ENCODE assay signal across 1 cellular context in the genomic region with DNA sequence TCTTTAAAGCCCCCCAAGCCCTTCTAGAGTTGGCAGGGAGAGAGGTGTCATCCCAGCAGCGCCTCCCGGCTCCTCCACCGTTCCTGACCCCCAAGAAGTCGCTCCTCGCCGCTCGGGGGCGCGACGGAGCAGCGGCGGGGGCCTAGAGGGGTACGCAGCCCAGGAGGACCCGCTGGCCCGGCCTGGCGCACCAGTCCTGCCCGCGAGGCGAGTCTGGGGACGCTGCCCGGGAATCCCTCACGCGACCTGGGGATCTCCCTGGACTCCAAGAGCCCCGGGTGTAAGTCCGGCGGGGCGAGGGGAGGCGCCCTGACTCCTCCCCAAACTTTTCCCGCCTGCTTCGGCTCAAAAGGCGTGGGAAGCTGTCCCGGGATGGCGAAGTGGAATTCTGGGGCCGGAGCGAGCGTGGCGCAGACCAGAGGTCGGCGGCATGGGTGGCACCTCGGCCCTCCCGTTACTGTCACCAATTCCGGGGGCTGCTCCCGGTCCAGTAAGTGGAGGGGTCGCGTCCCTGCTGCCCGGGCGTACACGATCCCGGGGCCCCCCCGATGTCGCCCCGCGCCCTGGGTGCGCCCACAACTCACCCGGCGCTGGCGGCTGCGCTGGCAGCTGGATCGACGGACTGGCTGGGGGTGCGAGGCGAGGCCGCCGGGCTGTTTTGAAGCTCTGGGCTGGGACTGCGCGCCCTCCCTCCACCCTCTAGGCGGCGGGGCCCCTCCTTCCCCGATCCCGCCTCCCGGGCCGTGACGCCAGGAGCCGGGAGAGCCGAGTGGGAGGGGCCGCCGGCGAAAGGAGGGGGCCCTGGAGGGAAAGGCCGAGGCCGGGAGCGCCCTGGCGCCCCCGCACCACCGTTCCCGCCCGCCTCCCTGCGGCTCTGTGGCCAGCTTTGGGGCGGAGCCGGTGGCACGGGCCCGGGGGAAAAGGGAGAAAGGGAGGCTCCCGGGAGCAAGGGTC.
TF ChIP-seq lines count a peak whose summit lies in the region.

A gene with protein sequence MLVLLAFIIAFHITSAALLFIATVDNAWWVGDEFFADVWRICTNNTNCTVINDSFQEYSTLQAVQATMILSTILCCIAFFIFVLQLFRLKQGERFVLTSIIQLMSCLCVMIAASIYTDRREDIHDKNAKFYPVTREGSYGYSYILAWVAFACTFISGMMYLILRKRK (minus strand): TSS at position 634 of the 954 bp plus-strand sequence. CDS start 32,981 bp downstream, outside the sequence.

TF ChIP-seq in HepG2, 621 proteins besides CTCF, POLR2A, EP300 and RAD21 (continues in another document):
- TF ChIP-seq ZNF703 (CRISPR knock-in tag; IDR thresholded peaks at IDR 0.05; ENCODE audit: borderline replicate concordance) = no peak
- no peak for TF ChIP-seq ADNP (CRISPR knock-in tag; IDR thresholded peaks at IDR 0.05)
- TF ChIP-seq GATA4 (IDR thresholded peaks at IDR 0.05; ENCODE audit: borderline replicate concordance, low read depth) = 0 out of 2 replicates have a peak, but pooled peaks have one; percentile 10
- TF ChIP-seq, protein P1, sequence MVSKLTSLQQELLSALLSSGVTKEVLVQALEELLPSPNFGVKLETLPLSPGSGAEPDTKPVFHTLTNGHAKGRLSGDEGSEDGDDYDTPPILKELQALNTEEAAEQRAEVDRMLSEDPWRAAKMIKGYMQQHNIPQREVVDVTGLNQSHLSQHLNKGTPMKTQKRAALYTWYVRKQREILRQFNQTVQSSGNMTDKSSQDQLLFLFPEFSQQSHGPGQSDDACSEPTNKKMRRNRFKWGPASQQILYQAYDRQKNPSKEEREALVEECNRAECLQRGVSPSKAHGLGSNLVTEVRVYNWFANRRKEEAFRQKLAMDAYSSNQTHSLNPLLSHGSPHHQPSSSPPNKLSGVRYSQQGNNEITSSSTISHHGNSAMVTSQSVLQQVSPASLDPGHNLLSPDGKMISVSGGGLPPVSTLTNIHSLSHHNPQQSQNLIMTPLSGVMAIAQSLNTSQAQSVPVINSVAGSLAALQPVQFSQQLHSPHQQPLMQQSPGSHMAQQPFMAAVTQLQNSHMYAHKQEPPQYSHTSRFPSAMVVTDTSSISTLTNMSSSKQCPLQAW (CRISPR knock-in tag; IDR thresholded peaks at IDR 0.05) = no peak; the same call in 1 of the 2 replicates
- TF ChIP-seq MIXL1 (CRISPR knock-in tag; IDR thresholded peaks at IDR 0.05) = 0 out of 2 replicates have a peak, but pooled peaks have one; percentile 9
- TF ChIP-seq ZSCAN22 (CRISPR knock-in tag; IDR thresholded peaks at IDR 0.05) = peak; percentile 80; the same call in 1 of the 2 replicates
- no peak for TF ChIP-seq ZNF878 (CRISPR knock-in tag; IDR thresholded peaks at IDR 0.05)
- peak; percentile 5 for TF ChIP-seq JARID2 (CRISPR knock-in tag; IDR thresholded peaks at IDR 0.05; ENCODE audit: insufficient replicate concordance)
- TF ChIP-seq, protein P2, sequence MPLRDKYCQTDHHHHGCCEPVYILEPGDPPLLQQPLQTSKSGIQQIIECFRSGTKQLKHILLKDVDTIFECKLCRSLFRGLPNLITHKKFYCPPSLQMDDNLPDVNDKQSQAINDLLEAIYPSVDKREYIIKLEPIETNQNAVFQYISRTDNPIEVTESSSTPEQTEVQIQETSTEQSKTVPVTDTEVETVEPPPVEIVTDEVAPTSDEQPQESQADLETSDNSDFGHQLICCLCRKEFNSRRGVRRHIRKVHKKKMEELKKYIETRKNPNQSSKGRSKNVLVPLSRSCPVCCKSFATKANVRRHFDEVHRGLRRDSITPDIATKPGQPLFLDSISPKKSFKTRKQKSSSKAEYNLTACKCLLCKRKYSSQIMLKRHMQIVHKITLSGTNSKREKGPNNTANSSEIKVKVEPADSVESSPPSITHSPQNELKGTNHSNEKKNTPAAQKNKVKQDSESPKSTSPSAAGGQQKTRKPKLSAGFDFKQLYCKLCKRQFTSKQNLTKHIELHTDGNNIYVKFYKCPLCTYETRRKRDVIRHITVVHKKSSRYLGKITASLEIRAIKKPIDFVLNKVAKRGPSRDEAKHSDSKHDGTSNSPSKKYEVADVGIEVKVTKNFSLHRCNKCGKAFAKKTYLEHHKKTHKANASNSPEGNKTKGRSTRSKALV (CRISPR knock-in tag; IDR thresholded peaks at IDR 0.05) = peak; percentile 89; the same call in 1 of the 2 replicates
- TF ChIP-seq RNF2 (conservative IDR thresholded peaks at IDR 0.05; ENCODE audit: low read depth) = no peak; the same call in 1 of the 2 replicates
- TF ChIP-seq, protein P3, sequence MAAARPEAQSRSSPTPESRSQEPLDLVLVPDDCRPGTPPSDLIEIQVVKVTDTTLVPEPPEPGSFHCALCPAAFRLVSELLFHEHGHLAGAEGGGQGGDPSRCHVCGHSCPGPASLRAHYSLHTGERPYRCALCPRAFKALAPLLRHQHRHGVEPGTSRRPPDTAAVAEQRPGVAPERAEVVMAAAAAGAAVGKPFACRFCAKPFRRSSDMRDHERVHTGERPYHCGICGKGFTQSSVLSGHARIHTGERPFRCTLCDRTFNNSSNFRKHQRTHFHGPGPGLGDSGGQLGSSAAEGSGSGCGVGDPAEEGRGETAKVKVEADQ (CRISPR knock-in tag; IDR thresholded peaks at IDR 0.05; ENCODE audit: borderline replicate concordance) = peak; percentile 71; the same call in 1 of the 2 replicates
- no peak for TF ChIP-seq ZNF670 (CRISPR knock-in tag; IDR thresholded peaks at IDR 0.05; ENCODE audit: borderline replicate concordance)
- peak; percentile 83 for TF ChIP-seq BORCS8-MEF2B (CRISPR knock-in tag; IDR thresholded peaks at IDR 0.05)
- TF ChIP-seq ZNF709 (CRISPR knock-in tag; IDR thresholded peaks at IDR 0.05) = peak; percentile 89
- no peak for TF ChIP-seq MAFF (IDR thresholded peaks at IDR 0.05; ENCODE audit: low read depth, low read length)
- TF ChIP-seq, protein P4, sequence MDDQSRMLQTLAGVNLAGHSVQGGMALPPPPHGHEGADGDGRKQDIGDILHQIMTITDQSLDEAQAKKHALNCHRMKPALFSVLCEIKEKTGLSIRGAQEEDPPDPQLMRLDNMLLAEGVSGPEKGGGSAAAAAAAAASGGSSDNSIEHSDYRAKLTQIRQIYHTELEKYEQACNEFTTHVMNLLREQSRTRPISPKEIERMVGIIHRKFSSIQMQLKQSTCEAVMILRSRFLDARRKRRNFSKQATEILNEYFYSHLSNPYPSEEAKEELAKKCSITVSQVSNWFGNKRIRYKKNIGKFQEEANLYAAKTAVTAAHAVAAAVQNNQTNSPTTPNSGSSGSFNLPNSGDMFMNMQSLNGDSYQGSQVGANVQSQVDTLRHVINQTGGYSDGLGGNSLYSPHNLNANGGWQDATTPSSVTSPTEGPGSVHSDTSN (CRISPR knock-in tag; IDR thresholded peaks at IDR 0.05; ENCODE audit: borderline replicate concordance) = 0 out of 2 replicates have a peak, but pooled peaks have one; percentile 59
- TF ChIP-seq, protein P5, sequence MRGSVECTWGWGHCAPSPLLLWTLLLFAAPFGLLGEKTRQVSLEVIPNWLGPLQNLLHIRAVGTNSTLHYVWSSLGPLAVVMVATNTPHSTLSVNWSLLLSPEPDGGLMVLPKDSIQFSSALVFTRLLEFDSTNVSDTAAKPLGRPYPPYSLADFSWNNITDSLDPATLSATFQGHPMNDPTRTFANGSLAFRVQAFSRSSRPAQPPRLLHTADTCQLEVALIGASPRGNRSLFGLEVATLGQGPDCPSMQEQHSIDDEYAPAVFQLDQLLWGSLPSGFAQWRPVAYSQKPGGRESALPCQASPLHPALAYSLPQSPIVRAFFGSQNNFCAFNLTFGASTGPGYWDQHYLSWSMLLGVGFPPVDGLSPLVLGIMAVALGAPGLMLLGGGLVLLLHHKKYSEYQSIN (CRISPR knock-in tag; IDR thresholded peaks at IDR 0.05; ENCODE audit: borderline replicate concordance) = no peak
- peak; percentile 49 for TF ChIP-seq ZNF781 (CRISPR knock-in tag; IDR thresholded peaks at IDR 0.05; ENCODE audit: borderline replicate concordance, not compliant biosample characterization)
- no peak for TF ChIP-seq CEBPB (IDR thresholded peaks at IDR 0.05; ENCODE audit: borderline replicate concordance, low read depth, low read length)
- TF ChIP-seq, protein P6, sequence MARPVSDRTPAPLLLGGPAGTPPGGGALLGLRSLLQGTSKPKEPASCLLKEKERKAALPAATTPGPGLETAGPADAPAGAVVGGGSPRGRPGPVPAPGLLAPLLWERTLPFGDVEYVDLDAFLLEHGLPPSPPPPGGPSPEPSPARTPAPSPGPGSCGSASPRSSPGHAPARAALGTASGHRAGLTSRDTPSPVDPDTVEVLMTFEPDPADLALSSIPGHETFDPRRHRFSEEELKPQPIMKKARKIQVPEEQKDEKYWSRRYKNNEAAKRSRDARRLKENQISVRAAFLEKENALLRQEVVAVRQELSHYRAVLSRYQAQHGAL (CRISPR knock-in tag; IDR thresholded peaks at IDR 0.05; ENCODE audit: not compliant biosample characterization) = no peak
- TF ChIP-seq, protein P7, sequence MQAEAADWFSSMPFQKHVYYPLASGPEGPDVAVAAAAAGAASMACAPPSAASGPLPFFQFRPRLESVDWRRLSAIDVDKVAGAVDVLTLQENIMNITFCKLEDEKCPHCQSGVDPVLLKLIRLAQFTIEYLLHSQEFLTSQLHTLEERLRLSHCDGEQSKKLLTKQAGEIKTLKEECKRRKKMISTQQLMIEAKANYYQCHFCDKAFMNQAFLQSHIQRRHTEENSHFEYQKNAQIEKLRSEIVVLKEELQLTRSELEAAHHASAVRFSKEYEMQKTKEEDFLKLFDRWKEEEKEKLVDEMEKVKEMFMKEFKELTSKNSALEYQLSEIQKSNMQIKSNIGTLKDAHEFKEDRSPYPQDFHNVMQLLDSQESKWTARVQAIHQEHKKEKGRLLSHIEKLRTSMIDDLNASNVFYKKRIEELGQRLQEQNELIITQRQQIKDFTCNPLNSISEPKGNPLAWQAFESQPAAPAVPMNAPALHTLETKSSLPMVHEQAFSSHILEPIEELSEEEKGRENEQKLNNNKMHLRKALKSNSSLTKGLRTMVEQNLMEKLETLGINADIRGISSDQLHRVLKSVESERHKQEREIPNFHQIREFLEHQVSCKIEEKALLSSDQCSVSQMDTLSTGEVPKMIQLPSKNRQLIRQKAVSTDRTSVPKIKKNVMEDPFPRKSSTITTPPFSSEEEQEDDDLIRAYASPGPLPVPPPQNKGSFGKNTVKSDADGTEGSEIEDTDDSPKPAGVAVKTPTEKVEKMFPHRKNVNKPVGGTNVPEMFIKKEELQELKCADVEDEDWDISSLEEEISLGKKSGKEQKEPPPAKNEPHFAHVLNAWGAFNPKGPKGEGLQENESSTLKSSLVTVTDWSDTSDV (CRISPR knock-in tag; IDR thresholded peaks at IDR 0.05) = peak; percentile 88
- peak; percentile 72 for TF ChIP-seq ZNF232 (CRISPR knock-in tag; IDR thresholded peaks at IDR 0.05; ENCODE audit: borderline replicate concordance)
- TF ChIP-seq, protein P8, sequence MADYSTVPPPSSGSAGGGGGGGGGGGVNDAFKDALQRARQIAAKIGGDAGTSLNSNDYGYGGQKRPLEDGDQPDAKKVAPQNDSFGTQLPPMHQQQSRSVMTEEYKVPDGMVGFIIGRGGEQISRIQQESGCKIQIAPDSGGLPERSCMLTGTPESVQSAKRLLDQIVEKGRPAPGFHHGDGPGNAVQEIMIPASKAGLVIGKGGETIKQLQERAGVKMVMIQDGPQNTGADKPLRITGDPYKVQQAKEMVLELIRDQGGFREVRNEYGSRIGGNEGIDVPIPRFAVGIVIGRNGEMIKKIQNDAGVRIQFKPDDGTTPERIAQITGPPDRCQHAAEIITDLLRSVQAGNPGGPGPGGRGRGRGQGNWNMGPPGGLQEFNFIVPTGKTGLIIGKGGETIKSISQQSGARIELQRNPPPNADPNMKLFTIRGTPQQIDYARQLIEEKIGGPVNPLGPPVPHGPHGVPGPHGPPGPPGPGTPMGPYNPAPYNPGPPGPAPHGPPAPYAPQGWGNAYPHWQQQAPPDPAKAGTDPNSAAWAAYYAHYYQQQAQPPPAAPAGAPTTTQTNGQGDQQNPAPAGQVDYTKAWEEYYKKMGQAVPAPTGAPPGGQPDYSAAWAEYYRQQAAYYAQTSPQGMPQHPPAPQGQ (CRISPR knock-in tag; IDR thresholded peaks at IDR 0.05; ENCODE audit: borderline replicate concordance) = no peak
- no peak for TF ChIP-seq ZFP36L1 (CRISPR knock-in tag; IDR thresholded peaks at IDR 0.05)
- TF ChIP-seq SATB2 (CRISPR knock-in tag; IDR thresholded peaks at IDR 0.05) = 0 out of 2 replicates have a peak, but pooled peaks have one; percentile 81
- TF ChIP-seq HDAC6 (IDR thresholded peaks at IDR 0.05; ENCODE audit: low read depth, low read length) = no peak
- TF ChIP-seq GPN1 (CRISPR knock-in tag; IDR thresholded peaks at IDR 0.05; ENCODE audit: borderline replicate concordance) = no peak
- peak; percentile 94 for TF ChIP-seq ZNF772 (CRISPR knock-in tag; IDR thresholded peaks at IDR 0.05)
- no peak for TF ChIP-seq ATRX (CRISPR knock-in tag; IDR thresholded peaks at IDR 0.05; ENCODE audit: borderline replicate concordance)
- TF ChIP-seq MED1 (CRISPR knock-in tag; IDR thresholded peaks at IDR 0.05) = peak; percentile 70
- no peak for TF ChIP-seq EZH2 (conservative IDR thresholded peaks at IDR 0.05; ENCODE audit: low read depth, low read length)
- no peak; the same call in 1 of the 2 replicates for TF ChIP-seq NFYB (CRISPR knock-in tag; IDR thresholded peaks at IDR 0.05)
- no peak for TF ChIP-seq MAFK (conservative IDR thresholded peaks at IDR 0.05 in 1 of 2, IDR thresholded peaks at IDR 0.05 in 1 of 2; ENCODE audit: low read length in 2 of 2)
- TF ChIP-seq NRL (CRISPR knock-in tag; IDR thresholded peaks at IDR 0.05; ENCODE audit: borderline replicate concordance) = peak; percentile 88
- TF ChIP-seq ZNF660 (CRISPR knock-in tag; IDR thresholded peaks at IDR 0.05; ENCODE audit: borderline replicate concordance, low read depth) = no peak; the same call in 1 of the 2 replicates
- TF ChIP-seq ZNF775 (CRISPR knock-in tag; IDR thresholded peaks at IDR 0.05; ENCODE audit: borderline replicate concordance) = no peak
- TF ChIP-seq ZNF552 (CRISPR knock-in tag; IDR thresholded peaks at IDR 0.05; ENCODE audit: borderline replicate concordance) = peak; percentile 24; the same call in 1 of the 2 replicates
- no peak for TF ChIP-seq ZNF530 (CRISPR knock-in tag; IDR thresholded peaks at IDR 0.05; ENCODE audit: low read depth)
- TF ChIP-seq ZNF780A (CRISPR knock-in tag; IDR thresholded peaks at IDR 0.05) = no peak; the same call in 1 of the 2 replicates
- TF ChIP-seq CBX2 (IDR thresholded peaks at IDR 0.05; ENCODE audit: low read depth, low read length) = no peak
- no peak for TF ChIP-seq CBX2 (CRISPR knock-in tag; IDR thresholded peaks at IDR 0.05; ENCODE audit: low read depth)
- TF ChIP-seq, protein P9, sequence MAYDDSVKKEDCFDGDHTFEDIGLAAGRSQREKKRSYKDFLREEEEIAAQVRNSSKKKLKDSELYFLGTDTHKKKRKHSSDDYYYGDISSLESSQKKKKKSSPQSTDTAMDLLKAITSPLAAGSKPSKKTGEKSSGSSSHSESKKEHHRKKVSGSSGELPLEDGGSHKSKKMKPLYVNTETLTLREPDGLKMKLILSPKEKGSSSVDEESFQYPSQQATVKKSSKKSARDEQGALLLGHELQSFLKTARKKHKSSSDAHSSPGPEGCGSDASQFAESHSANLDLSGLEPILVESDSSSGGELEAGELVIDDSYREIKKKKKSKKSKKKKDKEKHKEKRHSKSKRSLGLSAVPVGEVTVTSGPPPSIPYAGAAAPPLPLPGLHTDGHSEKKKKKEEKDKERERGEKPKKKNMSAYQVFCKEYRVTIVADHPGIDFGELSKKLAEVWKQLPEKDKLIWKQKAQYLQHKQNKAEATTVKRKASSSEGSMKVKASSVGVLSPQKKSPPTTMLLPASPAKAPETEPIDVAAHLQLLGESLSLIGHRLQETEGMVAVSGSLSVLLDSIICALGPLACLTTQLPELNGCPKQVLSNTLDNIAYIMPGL (CRISPR knock-in tag; IDR thresholded peaks at IDR 0.05; ENCODE audit: borderline replicate concordance in 1 of 2, low read depth in 1 of 2) = peak; percentile 97 to 99
- TF ChIP-seq RBAK (CRISPR knock-in tag; IDR thresholded peaks at IDR 0.05) = peak; percentile 21; the same call in 1 of the 2 replicates
- TF ChIP-seq ZSCAN30 (CRISPR knock-in tag; IDR thresholded peaks at IDR 0.05) = peak; percentile 27; the same call in 1 of the 2 replicates
- TF ChIP-seq ZNF101 (CRISPR knock-in tag; IDR thresholded peaks at IDR 0.05; ENCODE audit: borderline replicate concordance, low read depth) = peak; percentile 94; the same call in 1 of the 2 replicates
- peak; percentile 62 for TF ChIP-seq POLR2AphosphoS5 (IDR thresholded peaks at IDR 0.05; ENCODE audit: low read depth, low read length)
